Comparison of ENCODE assay signal across 12 cellular contexts in the genomic region with DNA sequence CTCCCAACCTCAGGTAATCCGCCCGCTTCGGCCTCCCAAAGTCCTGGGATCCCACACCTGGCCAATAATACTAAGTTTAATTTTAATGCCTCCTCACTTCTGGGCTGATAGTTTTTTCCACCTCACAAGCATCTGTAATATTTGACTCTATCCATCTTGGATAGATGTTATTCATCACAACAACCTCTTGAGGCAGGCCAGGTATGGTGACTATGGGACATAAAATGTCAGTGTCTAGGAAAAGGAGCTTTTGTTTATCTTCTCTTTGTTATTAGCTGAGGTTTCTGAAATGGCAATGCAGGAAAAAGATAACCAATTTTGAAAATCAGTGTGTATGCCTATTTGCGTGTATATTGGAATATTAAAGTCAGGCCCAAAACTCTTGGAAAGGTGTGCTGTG. TPM values are rescaled to one million over a fixed set of nuclear protein-coding genes. Genes with fewer than 3 reads are reported as not detected.
DNase-seq lines count a peak whose midpoint lies in the region; ATAC-seq and TF ChIP-seq lines count a peak whose summit lies in the region.
"Had no signal": no experiment of that assay in that cellular context is flagged by ENCODE, and none has a peak within 500 bp of the region (broad histone marks: within the 10 kb centered on the region; RNA-seq: fewer than 3 reads in every experiment).

No MANE protein-coding gene starts in this region.

- H3K4me3 ChIP-seq in CD4-positive, alpha-beta memory T cell (ENCODE audit: low read length in 2 of 2): no peak overlapping the region
- H3K4me3 ChIP-seq in GM23338: no peak overlapping the region
- no peak overlapping the region for H3K4me3 ChIP-seq in tibial nerve
- no peak overlapping the region for H3K4me3 ChIP-seq in breast epithelium
- H3K4me3 ChIP-seq: MG63 had no signal

- H3K27ac Mint-ChIP-seq in CD4-positive, alpha-beta memory T cell: peak overlapping the region; percentile 93 to 96 (median 95)
- H3K27ac Mint-ChIP-seq in GM23338 (peak overlapping the region; percentile 5; the same call in 1 of the 2 replicates), nephron (no peak overlapping the region)
- H3K27ac Mint-ChIP-seq in activated naive CD4-positive, alpha-beta T cell treated with anti-CD3 and anti-CD28 coated beads, Interleukin-2, amount 50 U/mL, for 72 hours: peak overlapping the region; percentile 72 to 87

- peak in 1 of 2 experiments; percentile 17; a peak in 1 of 4 replicates for TF ChIP-seq CTCF in GM23338 (conservative IDR thresholded peaks at IDR 0.05; ENCODE audit: low read depth in 2 of 2)
- no peak for TF ChIP-seq CTCF in nephron (IDR thresholded peaks at IDR 0.05; ENCODE audit: unreplicated experiment in 3 of 3)
- no peak for TF ChIP-seq CTCF in tibial nerve (IDR thresholded peaks at IDR 0.05)
- no peak for TF ChIP-seq CTCF in breast epithelium (IDR thresholded peaks at IDR 0.05)

- peak overlapping the region; percentile 96 for H3K27ac ChIP-seq in CD4-positive, alpha-beta memory T cell (ENCODE audit: low read depth, low read length)
- H3K27ac ChIP-seq in GM23338 (ENCODE audit: low read depth) (no peak overlapping the region), tibial nerve (no peak overlapping the region), breast epithelium (no peak overlapping the region)
- H3K27ac ChIP-seq: C4-2B had no signal

- H3K4me3 Mint-ChIP-seq in CD4-positive, alpha-beta memory T cell: peak overlapping the region; percentile 45 to 93 (median 80)
- H3K4me3 Mint-ChIP-seq in GM23338 (no peak overlapping the region), nephron (peak overlapping the region; percentile 42 to 55 (median 53))

- H3K27me3 ChIP-seq in CD4-positive, alpha-beta memory T cell (ENCODE audit: insufficient read depth, low read length): no peaks in the 10 kb centered on the region
- peaks cover 5% of the 10 kb centered on the region; the same call in 1 of the 2 replicates for H3K27me3 ChIP-seq in GM23338 (ENCODE audit: insufficient read depth)
- no peaks in the 10 kb centered on the region for H3K27me3 ChIP-seq in tibial nerve
- no peaks in the 10 kb centered on the region for H3K27me3 ChIP-seq in breast epithelium
- H3K27me3 ChIP-seq: MG63, Peyer's patch, upper lobe of left lung had no signal

- intact Hi-C loops in CD4-positive, alpha-beta memory T cell (cut with micrococcal nuclease): loop anchor here (2.0 to 10.0 kb wide), 2 partner anchors 14 to 160 kb away; no protein-coding TSS in a partner anchor
- intact Hi-C loops in breast epithelium (cut with DNase I; ENCODE audit: low total_unique reads): no loop called here

- ATAC-seq in GM23338: no peak
- ATAC-seq in activated naive CD4-positive, alpha-beta T cell treated with anti-CD3 and anti-CD28 coated beads, Interleukin-2, amount 50 U/mL, for 72 hours: no peak

- H3K9me2 ChIP-seq in GM23338 (ENCODE audit: insufficient read depth): no peaks in the 10 kb centered on the region

- H3K79me2 ChIP-seq in GM23338 (replicated peaks; ENCODE audit: insufficient read depth): no peaks in the 10 kb centered on the region

- DNase-seq in CD4-positive, alpha-beta memory T cell: no peak
- DNase-seq in GM23338 (ENCODE audit: low spot score): no peak
- DNase-seq in activated naive CD4-positive, alpha-beta T cell treated with anti-CD3 and anti-CD28 coated beads, Interleukin-2, amount 50 U/mL, for 72 hours (ENCODE audit: low spot score in 2 of 2): no peak
- no peak for DNase-seq in tibial nerve (ENCODE audit: low spot score in 2 of 2)
- DNase-seq in NCI-H526 treated with DMSO at 0.1 percent for 48 hours (lab: John Stamatoyannopoulos, UW): no peak
- DNase-seq in breast epithelium (ENCODE audit: low spot score in 2 of 2): no peak
- DNase-seq: MG63, NCI-H2081, Peyer's patch, upper lobe of left lung had no signal

- H3K9me3 ChIP-seq in CD4-positive, alpha-beta memory T cell (ENCODE audit: control insufficient read depth in 1 of 2, low read length in 2 of 2): no peaks in the 10 kb centered on the region
- H3K9me3 ChIP-seq in tibial nerve (no peaks in the 10 kb centered on the region), breast epithelium (no peaks in the 10 kb centered on the region)
- H3K9me3 ChIP-seq: MG63, Peyer's patch, upper lobe of left lung had no signal

- 95 to 97% methylated on average over 4 of the region's 4 CpGs for WGBS in tibial nerve, 2 donors

- H2AFZ ChIP-seq in GM23338: peak overlapping the region; percentile 23

- POLR2A ChIA-PET in CD4-positive, alpha-beta memory T cell (lab: Charles Lee; ENCODE audit: partially characterized antibody): interaction anchor here (0.6 to 7.3 kb wide), 12 partner anchors 9 to 146 kb away, joined by 3 to 335 read pairs (median 12); a partner anchor contains a TSS

- no peak overlapping the region for H3K4me2 ChIP-seq in GM23338

- TF ChIP-seq EP300 in tibial nerve (IDR thresholded peaks at IDR 0.05): no peak

- CTCF ChIA-PET in CD4-positive, alpha-beta memory T cell (lab: Charles Lee; ENCODE audit: partially characterized antibody): interaction anchor here (1.5 to 13.2 kb wide), 9 partner anchors 10 to 99 kb away, joined by 3 to 149 read pairs (median 16); a partner anchor contains a TSS

- no peaks in the 10 kb centered on the region for H3F3A ChIP-seq in GM23338 (replicated peaks; ENCODE audit: low read depth)

- H3K36me3 ChIP-seq in CD4-positive, alpha-beta memory T cell (ENCODE audit: insufficient read depth, low read length): no peaks in the 10 kb centered on the region
- H3K36me3 ChIP-seq in GM23338 (ENCODE audit: insufficient read depth) (no peaks in the 10 kb centered on the region), tibial nerve (no peaks in the 10 kb centered on the region), breast epithelium (no peaks in the 10 kb centered on the region)
- H3K36me3 ChIP-seq: MG63, Peyer's patch, upper lobe of left lung had no signal

- no peaks in the 10 kb centered on the region for H4K20me1 ChIP-seq in GM23338 (replicated peaks; ENCODE audit: insufficient read depth)

- peaks cover 34 to 53% (median 43%) of the 10 kb centered on the region in 4 donors for H3K4me1 Mint-ChIP-seq in CD4-positive, alpha-beta memory T cell
- H3K4me1 Mint-ChIP-seq in GM23338: peaks cover 16% of the 10 kb centered on the region
- H3K4me1 Mint-ChIP-seq in nephron: peaks cover 10% of the 10 kb centered on the region

- TF ChIP-seq POLR2A in tibial nerve (IDR thresholded peaks at IDR 0.05) (no peak), breast epithelium (IDR thresholded peaks at IDR 0.05) (no peak)

- peaks cover 54% of the 10 kb centered on the region for H3K4me1 ChIP-seq in CD4-positive, alpha-beta memory T cell (ENCODE audit: insufficient read depth, low read length)
- H3K4me1 ChIP-seq in GM23338 (ENCODE audit: insufficient read depth) (peaks cover 20% of the 10 kb centered on the region), tibial nerve (peaks cover 0 to 43% (median 23%) of the 10 kb centered on the region in 4 donors), breast epithelium (peaks cover 0 to 5% of the 10 kb centered on the region in 2 donors)

- peaks cover 5 to 28% of the 10 kb centered on the region in 2 donors for H3K36me3 Mint-ChIP-seq in CD4-positive, alpha-beta memory T cell
- H3K36me3 Mint-ChIP-seq in GM23338 (ENCODE audit: low read depth) (no peaks in the 10 kb centered on the region; the same call in 2 of the 3 replicates), nephron (ENCODE audit: low read depth) (no peaks in the 10 kb centered on the region)
- peaks cover 5 to 15% of the 10 kb centered on the region in 2 donors for H3K36me3 Mint-ChIP-seq in activated naive CD4-positive, alpha-beta T cell treated with anti-CD3 and anti-CD28 coated beads, Interleukin-2, amount 50 U/mL, for 72 hours

- no peaks in the 10 kb centered on the region for H3K9me3 Mint-ChIP-seq in CD4-positive, alpha-beta memory T cell
- H3K9me3 Mint-ChIP-seq in GM23338: no peaks in the 10 kb centered on the region
- H3K9me3 Mint-ChIP-seq in activated naive CD4-positive, alpha-beta T cell treated with anti-CD3 and anti-CD28 coated beads, Interleukin-2, amount 50 U/mL, for 72 hours: no peaks in the 10 kb centered on the region
- no peaks in the 10 kb centered on the region for H3K9me3 Mint-ChIP-seq in nephron

- H3K27me3 Mint-ChIP-seq in CD4-positive, alpha-beta memory T cell: no peaks in the 10 kb centered on the region
- H3K27me3 Mint-ChIP-seq in GM23338 (ENCODE audit: insufficient read depth, low read depth, poor library complexity) (peaks cover 10% of the 10 kb centered on the region), nephron (ENCODE audit: low read depth) (peaks cover 18% of the 10 kb centered on the region)

TF ChIP-seq in GM23338, 12 proteins besides CTCF, POLR2A, EP300 and RAD21 (continues in another document):
- no peak for TF ChIP-seq STAT1 (IDR thresholded peaks at IDR 0.05; ENCODE audit: unreplicated experiment)
- no peak for TF ChIP-seq JUNB (IDR thresholded peaks at IDR 0.05; ENCODE audit: unreplicated experiment)
- TF ChIP-seq, protein P1, sequence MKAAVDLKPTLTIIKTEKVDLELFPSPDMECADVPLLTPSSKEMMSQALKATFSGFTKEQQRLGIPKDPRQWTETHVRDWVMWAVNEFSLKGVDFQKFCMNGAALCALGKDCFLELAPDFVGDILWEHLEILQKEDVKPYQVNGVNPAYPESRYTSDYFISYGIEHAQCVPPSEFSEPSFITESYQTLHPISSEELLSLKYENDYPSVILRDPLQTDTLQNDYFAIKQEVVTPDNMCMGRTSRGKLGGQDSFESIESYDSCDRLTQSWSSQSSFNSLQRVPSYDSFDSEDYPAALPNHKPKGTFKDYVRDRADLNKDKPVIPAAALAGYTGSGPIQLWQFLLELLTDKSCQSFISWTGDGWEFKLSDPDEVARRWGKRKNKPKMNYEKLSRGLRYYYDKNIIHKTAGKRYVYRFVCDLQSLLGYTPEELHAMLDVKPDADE (IDR thresholded peaks at IDR 0.05): no peak
- no peak for TF ChIP-seq CREB1 (CRISPR knock-in tag; IDR thresholded peaks at IDR 0.05; ENCODE audit: low read depth)
- no peak for TF ChIP-seq EZH2 (IDR thresholded peaks at IDR 0.05; ENCODE audit: low read depth, unreplicated experiment)

RNA-seq across cellular contexts. Expression of a gene that starts 1.2 kb away (rescaled TPM):
- total RNA-seq in CD4-positive, alpha-beta memory T cell: 10 to 100 TPM; 93.5 to 93.9 TPM
- 10 to 100 TPM; 38.9 to 83.0 TPM for polyA plus RNA-seq in CD4-positive, alpha-beta memory T cell
- 5.3 and 6.6 TPM in 2 replicates for total RNA-seq in GM23338 (2014; rRNA removed; shearing (Covaris generic))
- polyA plus RNA-seq in GM23338 (2016; fragmentation: Nextera tagmentation; extraction: Ambion mirVana): 2.7 and 3.0 TPM in 2 replicates
- 10 to 100 TPM; 21.0 to 23.8 TPM for total RNA-seq in activated naive CD4-positive, alpha-beta T cell treated with anti-CD3 and anti-CD28 coated beads, Interleukin-2, amount 50 U/mL, for 72 hours
- total RNA-seq in tibial nerve (100 to 1,000 TPM in 3 of 4 donors, 10 to 100 TPM in 1; 95.6 to 201 (median 112) TPM), breast epithelium (100 to 1,000 TPM in 1 of 3 donors, 10 to 100 TPM in 2; 47.4 to 201 (median 97.0) TPM)

RNA-seq across cellular contexts. Expression of a gene that starts 27.9 kb away (rescaled TPM):
- total RNA-seq in CD4-positive, alpha-beta memory T cell: 10 to 100 TPM; 20.4 to 23.1 TPM
- polyA plus RNA-seq in CD4-positive, alpha-beta memory T cell: 1 to 10 TPM; 4.3 to 5.6 TPM
- 26.3 and 27.8 TPM in 2 replicates for total RNA-seq in GM23338 (2014; rRNA removed; shearing (Covaris generic))
- polyA plus RNA-seq in GM23338 (2016; fragmentation: Nextera tagmentation; extraction: Ambion mirVana): 9.0 and 9.8 TPM in 2 replicates
- 10 to 100 TPM; 36.8 to 85.2 TPM for total RNA-seq in activated naive CD4-positive, alpha-beta T cell treated with anti-CD3 and anti-CD28 coated beads, Interleukin-2, amount 50 U/mL, for 72 hours
- total RNA-seq in tibial nerve (10 to 100 TPM; 30.3 to 37.5 (median 33.7) TPM), breast epithelium (10 to 100 TPM; 35.1 to 58.0 (median 43.8) TPM)

Comparison
In these comparisons a context has a peak if more than half of its experiments do, and no peak if none do; other contexts are left out.
1. H3K27ac Mint-ChIP-seq: peak in CD4-positive, alpha-beta memory T cell (7 of 7), GM23338 (single experiment) and activated naive CD4-positive, alpha-beta T cell treated with anti-CD3 and anti-CD28 coated beads, Interleukin-2, amount 50 U/mL, for 72 hours (2 of 2); none in nephron (0 of 3).